Comparison of ENCODE assay signal across 10 cellular contexts in the genomic region with DNA sequence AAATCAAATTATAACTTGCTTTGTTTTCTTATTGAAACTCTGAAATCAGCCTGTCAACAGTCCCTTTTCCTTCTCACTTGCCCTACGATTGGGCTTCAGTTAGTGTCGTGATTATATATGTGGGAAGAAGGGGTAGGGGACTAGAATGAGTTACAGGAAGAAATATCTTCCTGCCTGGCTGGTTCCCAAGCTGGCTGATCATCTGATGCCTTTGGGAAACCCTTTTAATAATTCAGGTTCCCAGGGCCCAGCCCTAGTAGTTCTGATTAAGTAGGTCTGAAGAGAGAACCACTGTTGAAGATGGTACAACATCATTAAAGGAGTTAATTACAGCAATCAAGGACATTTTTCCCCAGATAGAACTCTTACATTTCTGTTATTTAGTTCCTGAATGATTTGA.
DNase-seq lines count a peak whose midpoint lies in the region; ATAC-seq and TF ChIP-seq lines count a peak whose summit lies in the region.
"Had no signal": no experiment of that assay in that cellular context is flagged by ENCODE, and none has a peak within 500 bp of the region (broad histone marks: within the 10 kb centered on the region; RNA-seq: fewer than 3 reads in every experiment).

No MANE protein-coding gene starts in this region.

- no peaks in the 10 kb centered on the region for H3K27me3 Mint-ChIP-seq in Caco-2 (ENCODE audit: insufficient read depth, unreplicated experiment)
- no peaks in the 10 kb centered on the region for H3K27me3 Mint-ChIP-seq in progenitor cell of endocrine pancreas

- no peaks in the 10 kb centered on the region for H3K9me3 ChIP-seq in Caco-2
- no peaks in the 10 kb centered on the region for H3K9me3 ChIP-seq in RWPE2 (ENCODE audit: severe bottlenecking)

- POLR2A ChIA-PET in Caco-2 (lab: Charles Lee), result no interaction called here

- H3K4me1 ChIP-seq in Caco-2 (peaks cover 11% of the 10 kb centered on the region), RWPE2 (ENCODE audit: insufficient read depth, poor library complexity, severe bottlenecking) (peaks cover 22% of the 10 kb centered on the region)

- peaks cover 6% of the 10 kb centered on the region for H3K36me3 ChIP-seq in Caco-2 (ENCODE audit: control insufficient read depth, insufficient read depth, low read length)
- H3K36me3 ChIP-seq in RWPE2 (ENCODE audit: low read depth), result peaks cover 64% of the 10 kb centered on the region

- peaks cover 25% of the 10 kb centered on the region for H3K4me1 Mint-ChIP-seq in Caco-2 (ENCODE audit: low read depth, unreplicated experiment)
- H3K4me1 Mint-ChIP-seq in progenitor cell of endocrine pancreas (ENCODE audit: low read depth), result peaks cover 36% of the 10 kb centered on the region

- TF ChIP-seq CTCF in Caco-2 (IDR thresholded peaks at IDR 0.05; ENCODE audit: insufficient read depth in 1 of 2, low read depth in 1 of 2, low read length in 1 of 2, severe bottlenecking in 1 of 2, unreplicated experiment in 1 of 2) (no peak), RWPE2 (IDR thresholded peaks at IDR 0.05; ENCODE audit: poor library complexity, severe bottlenecking) (no peak), epithelial cell of esophagus (IDR thresholded peaks at IDR 0.05; ENCODE audit: insufficient read depth, low read depth, low read length, missing control alignments) (no peak), progenitor cell of endocrine pancreas (IDR thresholded peaks at IDR 0.05; ENCODE audit: unreplicated experiment) (no peak)

- H3K27me3 ChIP-seq in Caco-2 (replicated peaks; ENCODE audit: control insufficient read depth, insufficient read depth, low read length), result no peaks in the 10 kb centered on the region
- H3K27me3 ChIP-seq in RWPE2 (ENCODE audit: insufficient read depth, poor library complexity, severe bottlenecking), result no peaks in the 10 kb centered on the region

- BruUV-seq in Caco-2 (replicated peaks; lab: Mats Ljungman, UMichigan), result TSS peak; percentile 7

- DNase-seq in Caco-2 (no peak), RWPE2 (ENCODE audit: low spot score) (no peak), epithelial cell of esophagus (ENCODE audit: low read depth) (peak; percentile 45), progenitor cell of endocrine pancreas (ENCODE audit: low spot score, unreplicated experiment) (no peak), occipital lobe (lab: John Stamatoyannopoulos, UW) (no peak), COR-L47 (lab: John Stamatoyannopoulos, UW) (no peak)
- DNase-seq: aorta, DND-41 had no signal

- no peak for ATAC-seq in RWPE2 (ENCODE audit: low read depth)
- no peak for ATAC-seq in HG03378 (IDR thresholded peaks at IDR 0.05; ENCODE audit: unreplicated experiment)
- no peak for ATAC-seq in GM19035 (IDR thresholded peaks at IDR 0.05; ENCODE audit: unreplicated experiment)

- H3K27ac ChIP-seq in RWPE2 (ENCODE audit: poor library complexity, severe bottlenecking), result peak overlapping the region; percentile 59

- H3K4me3 Mint-ChIP-seq in Caco-2 (ENCODE audit: unreplicated experiment), result no peak overlapping the region
- no peak overlapping the region for H3K4me3 Mint-ChIP-seq in progenitor cell of endocrine pancreas (ENCODE audit: low read depth)

- no peak overlapping the region for H3K4me3 ChIP-seq in Caco-2 (ENCODE audit: low read depth, low read length)
- no peak overlapping the region for H3K4me3 ChIP-seq in RWPE2 (ENCODE audit: severe bottlenecking)
- H3K4me3 ChIP-seq in epithelial cell of esophagus (ENCODE audit: low read length), result no peak overlapping the region

- intact Hi-C loops in Caco-2 (cut with micrococcal nuclease; ENCODE audit: unreplicated experiment), result no loop called here

- H3K36me3 Mint-ChIP-seq in Caco-2 (ENCODE audit: insufficient read depth, unreplicated experiment) (peaks cover 84% of the 10 kb centered on the region), progenitor cell of endocrine pancreas (ENCODE audit: insufficient read depth) (peaks cover 37% of the 10 kb centered on the region)

- CTCF ChIA-PET in Caco-2 (lab: Charles Lee), result no interaction called here

- H3K9me3 Mint-ChIP-seq in Caco-2 (ENCODE audit: unreplicated experiment) (peaks cover 3% of the 10 kb centered on the region), progenitor cell of endocrine pancreas (ENCODE audit: low read depth) (peaks cover 6% of the 10 kb centered on the region)

- H3K27ac Mint-ChIP-seq in Caco-2 (ENCODE audit: unreplicated experiment) (no peak overlapping the region), progenitor cell of endocrine pancreas (peak overlapping the region; percentile 75)
